6 cellular contexts compared by ENCODE assay signal in genomic region chr5:127806776-127807175, GRCh38.
"Had no signal": no experiment of that assay in that cellular context is flagged by ENCODE, and none has a peak within 500 bp of the region (broad histone marks: within the 10 kb centered on the region; RNA-seq: fewer than 3 reads in every experiment).

No MANE protein-coding gene starts in this region.

- H3K27ac ChIP-seq: HL-60, KMS-11 had no signal

- DNase-seq: IMR-90, KBM-7, KG1 had no signal

- H3K4me3 ChIP-seq: K562 had no signal

- H3K9ac ChIP-seq: KMS-11 had no signal
